9 cellular contexts compared by ENCODE assay signal in the genomic region with DNA sequence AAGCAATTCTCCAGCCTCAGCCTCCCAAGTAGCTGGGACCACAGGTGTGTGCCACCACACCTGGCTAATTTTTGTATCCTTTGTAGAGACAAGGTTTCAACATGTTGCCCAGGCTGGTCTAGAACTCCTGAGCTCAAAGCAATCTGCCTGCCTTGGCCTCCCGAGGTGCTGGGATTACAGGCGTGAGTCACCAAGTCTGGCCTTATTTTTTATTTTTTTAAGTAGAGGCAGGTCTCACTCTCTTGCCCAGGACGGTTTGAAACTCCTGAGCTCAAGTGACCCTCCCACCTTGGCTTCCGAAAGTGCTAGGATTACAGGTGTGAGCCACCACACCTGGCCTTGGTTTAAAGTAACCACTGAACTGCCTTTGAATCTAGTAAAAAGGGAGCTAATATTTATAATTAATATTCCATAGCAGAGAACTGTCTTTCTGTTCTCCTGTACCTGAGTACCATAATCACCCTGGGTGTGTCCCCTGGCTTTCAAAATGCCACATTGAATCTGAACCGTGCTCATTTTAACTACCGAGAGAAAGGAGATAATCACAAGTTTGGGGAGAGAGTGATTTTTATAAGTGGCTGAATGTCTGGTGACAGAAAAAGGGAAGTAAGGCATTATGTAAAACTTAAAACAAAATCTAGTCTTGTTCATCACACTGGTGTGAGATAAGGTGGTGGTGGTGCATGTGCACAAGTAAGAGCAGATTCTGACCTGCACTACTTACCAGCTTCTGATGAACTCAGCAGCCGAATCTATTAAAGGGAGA. TPM values are rescaled to one million over a fixed set of nuclear protein-coding genes. Genes with fewer than 3 reads are reported as not detected.
DNase-seq lines count a peak whose midpoint lies in the region; ATAC-seq and TF ChIP-seq lines count a peak whose summit lies in the region.
"Had no signal": no experiment of that assay in that cellular context is flagged by ENCODE, and none has a peak within 500 bp of the region (broad histone marks: within the 10 kb centered on the region; RNA-seq: fewer than 3 reads in every experiment).

No MANE protein-coding gene starts in this region.

- no peaks in the 10 kb centered on the region for H3F3A ChIP-seq in DOHH2 (ENCODE audit: control insufficient read depth, insufficient read depth)

- peaks cover 4% of the 10 kb centered on the region for H4K20me1 ChIP-seq in DOHH2 (ENCODE audit: control insufficient read depth, insufficient read depth, low read depth, low read length)

- no peaks in the 10 kb centered on the region for H3K27me3 Mint-ChIP-seq in central memory CD8-positive, alpha-beta T cell
- H3K27me3 Mint-ChIP-seq in progenitor cell of endocrine pancreas: no peaks in the 10 kb centered on the region
- H3K27me3 Mint-ChIP-seq in activated CD8-positive, alpha-beta memory T cell treated with anti-CD3 and anti-CD28 coated beads, Interleukin-2, amount 10 ng/mL, durations not matched to agents 7 days and 5 days: no peaks in the 10 kb centered on the region

- H3K4me2 ChIP-seq in DOHH2 (ENCODE audit: low read length): peak overlapping the region; percentile 42

- H3K27ac ChIP-seq in DOHH2 (ENCODE audit: low read depth, low read length): peak overlapping the region; percentile 11

- H3K36me3 Mint-ChIP-seq in central memory CD8-positive, alpha-beta T cell (ENCODE audit: insufficient read depth): peaks cover 8% of the 10 kb centered on the region
- H3K36me3 Mint-ChIP-seq in progenitor cell of endocrine pancreas (ENCODE audit: insufficient read depth): no peaks in the 10 kb centered on the region
- no peaks in the 10 kb centered on the region for H3K36me3 Mint-ChIP-seq in activated CD8-positive, alpha-beta memory T cell treated with anti-CD3 and anti-CD28 coated beads, Interleukin-2, amount 10 ng/mL, durations not matched to agents 7 days and 5 days

- peaks cover 55% of the 10 kb centered on the region for H3K79me2 ChIP-seq in DOHH2 (ENCODE audit: control insufficient read depth, low read length)

- CTCF ChIA-PET in activated CD8-positive, alpha-beta memory T cell treated with anti-CD3 and anti-CD28 coated beads, Interleukin-2, amount 10 ng/mL, durations not matched to agents 7 days and 5 days (lab: Charles Lee): no interaction called here

- no peaks in the 10 kb centered on the region for H3K27me3 ChIP-seq in DOHH2 (ENCODE audit: control insufficient read depth, low read length)

- no peaks in the 10 kb centered on the region for H3K36me3 ChIP-seq in DOHH2 (ENCODE audit: control insufficient read depth, low read length)

- H3K4me3 ChIP-seq in DOHH2 (ENCODE audit: low read length): 0 out of 2 replicates have a peak overlapping the region, but pooled peaks have one; percentile 5

- DNase-seq in central memory CD8-positive, alpha-beta T cell (ENCODE audit: low spot score in 2 of 2): no peak
- DNase-seq in progenitor cell of endocrine pancreas (ENCODE audit: low spot score, unreplicated experiment) (no peak), G401 (ENCODE audit: low spot score) (no peak)
- DNase-seq in activated CD8-positive, alpha-beta memory T cell treated with anti-CD3 and anti-CD28 coated beads, Interleukin-2, amount 10 ng/mL, durations not matched to agents 7 days and 5 days: no peak
- DNase-seq: stimulated activated CD4-positive, alpha-beta T cell treated with anti-CD3 and anti-CD28 coated beads, Interleukin-4, amount 100 ng/mL, for 24 hours had no signal

- peak overlapping the region; percentile 9 for H3K27ac Mint-ChIP-seq in central memory CD8-positive, alpha-beta T cell (ENCODE audit: low read depth)
- H3K27ac Mint-ChIP-seq in progenitor cell of endocrine pancreas: no peak overlapping the region
- no peak overlapping the region for H3K27ac Mint-ChIP-seq in activated CD8-positive, alpha-beta memory T cell treated with anti-CD3 and anti-CD28 coated beads, Interleukin-2, amount 10 ng/mL, durations not matched to agents 7 days and 5 days

- ATAC-seq in GM19467 (IDR thresholded peaks at IDR 0.05; ENCODE audit: unreplicated experiment) (peak; percentile 49), HG03469 (IDR thresholded peaks at IDR 0.05; ENCODE audit: unreplicated experiment) (peak; percentile 57)
- ATAC-seq in central memory CD8-positive, alpha-beta T cell (replicated peaks; ENCODE audit: extremely low read depth, poor library complexity, severe bottlenecking): no peak
- ATAC-seq in activated CD4-positive, CD25-positive, alpha-beta regulatory T cell treated with anti-CD3 and anti-CD28 coated beads, Interleukin-2, amount 50 U/mL, for 24 hours: no peak
- ATAC-seq in activated CD8-positive, alpha-beta memory T cell treated with anti-CD3 and anti-CD28 coated beads, Interleukin-2, amount 10 ng/mL, durations not matched to agents 7 days and 5 days: no peak

- H3K4me1 Mint-ChIP-seq in central memory CD8-positive, alpha-beta T cell: peaks cover 58% of the 10 kb centered on the region
- peaks cover 15% of the 10 kb centered on the region for H3K4me1 Mint-ChIP-seq in progenitor cell of endocrine pancreas (ENCODE audit: low read depth)
- H3K4me1 Mint-ChIP-seq in activated CD8-positive, alpha-beta memory T cell treated with anti-CD3 and anti-CD28 coated beads, Interleukin-2, amount 10 ng/mL, durations not matched to agents 7 days and 5 days: peaks cover 32% of the 10 kb centered on the region

- H3K9me3 ChIP-seq in DOHH2 (ENCODE audit: control insufficient read depth, insufficient read depth, low read length): no peaks in the 10 kb centered on the region

- no peaks in the 10 kb centered on the region for H3K9me2 ChIP-seq in DOHH2 (replicated peaks; ENCODE audit: control insufficient read depth, low read length)

- H3K4me1 ChIP-seq in DOHH2 (ENCODE audit: control insufficient read depth, low read length): peaks cover 48% of the 10 kb centered on the region

- in situ Hi-C loops in G401 (cut with HindIII; ENCODE audit: low sequenced_read_pairs): no loop called here

- H3K4me3 Mint-ChIP-seq in central memory CD8-positive, alpha-beta T cell: no peak overlapping the region
- H3K4me3 Mint-ChIP-seq in progenitor cell of endocrine pancreas (ENCODE audit: low read depth): no peak overlapping the region
- H3K4me3 Mint-ChIP-seq in activated CD8-positive, alpha-beta memory T cell treated with anti-CD3 and anti-CD28 coated beads, Interleukin-2, amount 10 ng/mL, durations not matched to agents 7 days and 5 days: no peak overlapping the region

- no peaks in the 10 kb centered on the region for H3K9me3 Mint-ChIP-seq in central memory CD8-positive, alpha-beta T cell
- no peaks in the 10 kb centered on the region for H3K9me3 Mint-ChIP-seq in progenitor cell of endocrine pancreas (ENCODE audit: low read depth)
- H3K9me3 Mint-ChIP-seq in activated CD8-positive, alpha-beta memory T cell treated with anti-CD3 and anti-CD28 coated beads, Interleukin-2, amount 10 ng/mL, durations not matched to agents 7 days and 5 days (ENCODE audit: low read depth): no peaks in the 10 kb centered on the region

- TF ChIP-seq CTCF in DOHH2 (IDR thresholded peaks at IDR 0.05; ENCODE audit: low read depth, low read length, poor library complexity, severe bottlenecking): no peak
- no peak for TF ChIP-seq CTCF in progenitor cell of endocrine pancreas (IDR thresholded peaks at IDR 0.05; ENCODE audit: unreplicated experiment)

RNA-seq across cellular contexts. Expression of gene SPPL3, which starts 56.6 kb away (rescaled TPM):
- total RNA-seq in progenitor cell of endocrine pancreas: 69.1 and 70.2 TPM in 2 replicates
- total RNA-seq in G401 (2014; rRNA removed; shearing (Covaris generic)): 12.0 and 12.2 TPM in 2 replicates
- 10 to 100 TPM; 21.3 to 24.2 TPM for total RNA-seq in activated CD8-positive, alpha-beta memory T cell treated with anti-CD3 and anti-CD28 coated beads, Interleukin-2, amount 10 ng/mL, durations not matched to agents 7 days and 5 days

Comparison
In these comparisons a context has a peak if more than half of its experiments do, and no peak if none do; other contexts are left out.
1. ATAC-seq: peak in GM19467 (single experiment) and HG03469 (single experiment); none in central memory CD8-positive, alpha-beta T cell (single experiment), activated CD4-positive, CD25-positive, alpha-beta regulatory T cell treated with anti-CD3 and anti-CD28 coated beads, Interleukin-2, amount 50 U/mL, for 24 hours (0 of 2) and activated CD8-positive, alpha-beta memory T cell treated with anti-CD3 and anti-CD28 coated beads, Interleukin-2, amount 10 ng/mL, durations not matched to agents 7 days and 5 days (single experiment).